Comparison of ENCODE assay signal across 12 cellular contexts in genomic region chr9:127074561-127075548, GRCh38. TPM values are rescaled to one million over a fixed set of nuclear protein-coding genes. Genes with fewer than 3 reads are reported as not detected.
DNase-seq lines count a peak whose midpoint lies in the region; ATAC-seq and TF ChIP-seq lines count a peak whose summit lies in the region.
"Had no signal": no experiment of that assay in that cellular context is flagged by ENCODE, and none has a peak within 500 bp of the region (broad histone marks: within the 10 kb centered on the region; RNA-seq: fewer than 3 reads in every experiment).

No MANE protein-coding gene starts in this region.

- ATAC-seq in GM23338 = peak; percentile 57
- peak; percentile 97 for ATAC-seq in Right ventricle myocardium superior (ENCODE audit: poor library complexity)
- no peak for ATAC-seq in HG02981 (IDR thresholded peaks at IDR 0.05; ENCODE audit: unreplicated experiment)
- no peak for ATAC-seq in GM21390 (IDR thresholded peaks at IDR 0.05; ENCODE audit: unreplicated experiment)
- ATAC-seq: activated T-cell treated with anti-CD3 and anti-CD28 coated beads, Interleukin-2, amount 50 U/mL, for 72 hours had no signal

- H3K4me1 ChIP-seq in GM23338 (ENCODE audit: insufficient read depth) = peaks cover 30% of the 10 kb centered on the region

- H3K36me3 ChIP-seq in GM23338 (ENCODE audit: insufficient read depth) = no peaks in the 10 kb centered on the region

- no peak overlapping the region for H2AFZ ChIP-seq in GM23338

- H3K4me3 Mint-ChIP-seq in GM23338 = no peak overlapping the region
- H3K4me3 Mint-ChIP-seq: activated T-cell treated with anti-CD3 and anti-CD28 coated beads, Interleukin-2, amount 50 U/mL, for 72 hours had no signal

- H3K4me3 ChIP-seq in GM23338 = no peak overlapping the region
- H3K4me3 ChIP-seq: Peyer's patch had no signal

- peaks cover 46% of the 10 kb centered on the region for H3K4me1 Mint-ChIP-seq in GM23338

- H3K27ac ChIP-seq in GM23338 (ENCODE audit: low read depth) = peak overlapping the region; percentile 12; the same call in 1 of the 2 replicates
- H3K27ac ChIP-seq: epithelial cell of prostate, Peyer's patch had no signal

- H3K9me3 Mint-ChIP-seq in GM23338 = peaks cover 8% of the 10 kb centered on the region; the same call in 2 of the 3 replicates

- intact Hi-C loops in Right ventricle myocardium superior (cut with DNase I) = no loop called here

- H3K4me2 ChIP-seq in GM23338 = peak overlapping the region; percentile 4

- H3K36me3 Mint-ChIP-seq in GM23338 (ENCODE audit: low read depth) = peaks cover 17% of the 10 kb centered on the region; the same call in 2 of the 3 replicates

- H3K79me2 ChIP-seq in GM23338 (replicated peaks; ENCODE audit: insufficient read depth) = no peaks in the 10 kb centered on the region

- H3K27me3 Mint-ChIP-seq in GM23338 (ENCODE audit: insufficient read depth, low read depth, poor library complexity) = peaks cover 14% of the 10 kb centered on the region

- DNase-seq in GM23338 (ENCODE audit: low spot score) = no peak
- DNase-seq in NCI-H82 treated with DMSO at 0.1 percent for 48 hours (lab: John Stamatoyannopoulos, UW; ENCODE audit: unreplicated experiment) = peak; percentile 25
- DNase-seq in Right ventricle myocardium superior = no peak
- peak; percentile 98 for DNase-seq in pons (ENCODE audit: low spot score)
- no peak for DNase-seq in Kasumi-1 (lab: John Stamatoyannopoulos, UW)
- no peak for DNase-seq in D341Med (ENCODE audit: low spot score)
- DNase-seq: activated T-cell treated with anti-CD3 and anti-CD28 coated beads, Interleukin-2, amount 50 U/mL, for 72 hours; NCI-H2029 had no signal

- H4K20me1 ChIP-seq in GM23338 (replicated peaks; ENCODE audit: insufficient read depth) = no peaks in the 10 kb centered on the region

- H3K27me3 ChIP-seq in GM23338 (ENCODE audit: insufficient read depth) = no peaks in the 10 kb centered on the region
- H3K27me3 ChIP-seq: Peyer's patch had no signal

- no peak overlapping the region; the same call in 1 of the 2 replicates for H3K27ac Mint-ChIP-seq in GM23338
- H3K27ac Mint-ChIP-seq: activated T-cell treated with anti-CD3 and anti-CD28 coated beads, Interleukin-2, amount 50 U/mL, for 72 hours had no signal

- H3F3A ChIP-seq in GM23338 (replicated peaks; ENCODE audit: low read depth) = 0 out of 2 replicates have a peak, but pooled peaks cover 2% of the 10 kb centered on the region

- 0 out of 2 replicates have a peak, but pooled peaks cover 3% of the 10 kb centered on the region for H3K9me2 ChIP-seq in GM23338 (ENCODE audit: insufficient read depth)

- no peak for TF ChIP-seq CTCF in GM23338 (conservative IDR thresholded peaks at IDR 0.05; ENCODE audit: low read depth in 2 of 2)

TF ChIP-seq in GM23338, 12 proteins besides CTCF, POLR2A, EP300 and RAD21 (continues in another document):
- TF ChIP-seq ZNF462 (CRISPR knock-in tag; IDR thresholded peaks at IDR 0.05) = no peak
- no peak for TF ChIP-seq POLR2AphosphoS5 (IDR thresholded peaks at IDR 0.05; ENCODE audit: low read depth)
- TF ChIP-seq ZNF114 (CRISPR knock-in tag; IDR thresholded peaks at IDR 0.05) = no peak
- TF ChIP-seq ETS1 (IDR thresholded peaks at IDR 0.05) = no peak
- TF ChIP-seq EZH2 (IDR thresholded peaks at IDR 0.05; ENCODE audit: low read depth, unreplicated experiment) = no peak
- TF ChIP-seq NANOG (IDR thresholded peaks at IDR 0.05; ENCODE audit: borderline replicate concordance) = no peak
- TF ChIP-seq JUNB (IDR thresholded peaks at IDR 0.05; ENCODE audit: unreplicated experiment) = no peak
- no peak for TF ChIP-seq ZNF331 (CRISPR knock-in tag; IDR thresholded peaks at IDR 0.05; ENCODE audit: low read depth)

RNA-seq across cellular contexts. Expression of gene ANGPTL2, which starts 47.6 kb away (rescaled TPM):
- 5.2 and 7.1 TPM in 2 replicates for total RNA-seq in GM23338 (2014; rRNA removed; shearing (Covaris generic))
- polyA plus RNA-seq in GM23338 (2016; fragmentation: Nextera tagmentation; extraction: Ambion mirVana) = 2.9 and 3.1 TPM in 2 replicates
- 32.6 TPM for total RNA-seq in Right ventricle myocardium superior
- total RNA-seq: activated T-cell treated with anti-CD3 and anti-CD28 coated beads, Interleukin-2, amount 50 U/mL, for 72 hours had no signal

Comparison
In these comparisons a context has a peak if more than half of its experiments do, and no peak if none do; other contexts are left out.
1. ATAC-seq: peak in GM23338 (single experiment) and Right ventricle myocardium superior (single experiment); none in HG02981 (single experiment) and GM21390 (single experiment).
2. DNase-seq: peak in NCI-H82 treated with DMSO at 0.1 percent for 48 hours (single experiment) and pons (single experiment); none in GM23338 (single experiment), Right ventricle myocardium superior (single experiment), Kasumi-1 (0 of 2) and D341Med (single experiment).